ENCODE assay signal across 21 cellular contexts in genomic region chr12:82803201-82803600, GRCh38.
DNase-seq lines count a peak whose midpoint lies in the region; FAIRE-seq and TF ChIP-seq lines count a peak whose summit lies in the region.
"Had no signal": no experiment of that assay in that cellular context is flagged by ENCODE, and none has a peak within 500 bp of the region (broad histone marks: within the 10 kb centered on the region; RNA-seq: fewer than 3 reads in every experiment).

No MANE protein-coding gene starts in this region.

- H3K27ac ChIP-seq in C4-2B (peak overlapping the region; percentile 16; the same call in 1 of the 2 replicates), HEK293 (ENCODE audit: extremely low read depth, low read depth, low read length) (no peak overlapping the region), keratinocyte (ENCODE audit: control insufficient read depth, insufficient read depth, low read length) (no peak overlapping the region), hepatocyte (no peak overlapping the region), breast epithelium (no peak overlapping the region)
- H3K27ac ChIP-seq: BLaER1, Peyer's patch, SK-N-MC had no signal

- no peak overlapping the region for H3K4me3 ChIP-seq in HEK293 (ENCODE audit: low read depth, low read length)
- H3K4me3 ChIP-seq in keratinocyte (ENCODE audit: control insufficient read depth in 2 of 3, extremely low read depth in 1 of 3, insufficient read depth in 2 of 3, low read depth in 1 of 3, low read length in 3 of 3) = no peak overlapping the region
- no peak overlapping the region for H3K4me3 ChIP-seq in hepatocyte
- H3K4me3 ChIP-seq in breast epithelium = no peak overlapping the region
- H3K4me3 ChIP-seq: BLaER1, Peyer's patch, SK-N-MC had no signal

- TF ChIP-seq POLR2A in breast epithelium (IDR thresholded peaks at IDR 0.05) = no peak

- TF ChIP-seq CTCF in C4-2B (conservative IDR thresholded peaks at IDR 0.05) = no peak
- no peak for TF ChIP-seq CTCF in HEK293 (tag by site-specific recombination; IDR thresholded peaks at IDR 0.05)
- no peak for TF ChIP-seq CTCF in keratinocyte (optimal IDR thresholded peaks at IDR 0.05 in 1 of 3, IDR thresholded peaks at IDR 0.05 in 1 of 3, conservative IDR thresholded peaks at IDR 0.05 in 1 of 3; ENCODE audit: extremely low read depth in 1 of 3, insufficient read depth in 2 of 3, low read length in 3 of 3)
- TF ChIP-seq CTCF in hepatocyte (IDR thresholded peaks at IDR 0.05; ENCODE audit: poor library complexity) = no peak
- TF ChIP-seq CTCF in breast epithelium (IDR thresholded peaks at IDR 0.05) = no peak

- FAIRE-seq in keratinocyte (lab: Jason Lieb, UNC) = no peak
- FAIRE-seq: GM12891, HepG2 had no signal

- H3K4me1 ChIP-seq in HEK293 (ENCODE audit: control insufficient read depth, insufficient read depth, low read length) (no peaks in the 10 kb centered on the region), keratinocyte (ENCODE audit: control insufficient read depth, extremely low read depth, insufficient read depth, low read length) (peaks cover 18% of the 10 kb centered on the region), hepatocyte (ENCODE audit: insufficient read depth) (no peaks in the 10 kb centered on the region), breast epithelium (no peaks in the 10 kb centered on the region)
- H3K4me1 ChIP-seq: BLaER1, Peyer's patch had no signal

- in situ Hi-C loops in SK-MEL-5 (cut with HindIII; ENCODE audit: low pct_unique_long_range_greater_than_20kb, low sequenced_read_pairs) = no loop called here

- WGBS in hepatocyte (ENCODE audit: low lambda C conversion rate, missing lambda C conversion rate) = 79% methylated on average over 3 of the region's 3 CpGs

- intact Hi-C loops in breast epithelium (cut with DNase I; ENCODE audit: low total_unique reads) = no loop called here

- H3K9me2 ChIP-seq in hepatocyte (replicated peaks; ENCODE audit: insufficient read depth) = no peaks in the 10 kb centered on the region

- H3K27me3 ChIP-seq in keratinocyte (ENCODE audit: control insufficient read depth, extremely low read depth, insufficient read depth, low read length) (no peaks in the 10 kb centered on the region), hepatocyte (no peaks in the 10 kb centered on the region), breast epithelium (no peaks in the 10 kb centered on the region)
- H3K27me3 ChIP-seq: BLaER1, Peyer's patch had no signal

- no peaks in the 10 kb centered on the region for H3K36me3 ChIP-seq in HEK293 (ENCODE audit: control insufficient read depth in 2 of 2, insufficient read depth in 1 of 2, low read length in 2 of 2)
- H3K36me3 ChIP-seq in keratinocyte (ENCODE audit: control insufficient read depth in 2 of 2, extremely low read depth in 1 of 2, insufficient read depth in 2 of 2, low read length in 2 of 2) = no peaks in the 10 kb centered on the region
- H3K36me3 ChIP-seq in hepatocyte (replicated peaks; ENCODE audit: insufficient read depth, low read depth) = no peaks in the 10 kb centered on the region
- H3K36me3 ChIP-seq in breast epithelium = no peaks in the 10 kb centered on the region
- H3K36me3 ChIP-seq: BLaER1, Peyer's patch had no signal

- H3K4me2 ChIP-seq in keratinocyte (ENCODE audit: control insufficient read depth, extremely low read depth, insufficient read depth, low read depth, low read length) = no peak overlapping the region
- no peak overlapping the region for H3K4me2 ChIP-seq in hepatocyte
- H3K4me2 ChIP-seq: BLaER1 had no signal

- no peaks in the 10 kb centered on the region for H4K20me1 ChIP-seq in keratinocyte (ENCODE audit: control insufficient read depth, extremely low read depth, insufficient read depth, low read length)
- H4K20me1 ChIP-seq in hepatocyte (ENCODE audit: insufficient read depth, poor library complexity, severe bottlenecking) = no peaks in the 10 kb centered on the region
- H4K20me1 ChIP-seq: BLaER1 had no signal

- H2AFZ ChIP-seq in keratinocyte (ENCODE audit: control insufficient read depth, low read length) = peak overlapping the region; percentile 3
- H2AFZ ChIP-seq in hepatocyte = no peak overlapping the region

- dilution Hi-C loops in keratinocyte (cut with MboI; ENCODE audit: extremely low pct_ligation_motif_present, low sequenced_read_pairs) = no loop called here

- no peaks in the 10 kb centered on the region for H3K9me1 ChIP-seq in keratinocyte (ENCODE audit: control insufficient read depth, extremely low read depth, insufficient read depth, low read length)

- H3K79me2 ChIP-seq in keratinocyte (ENCODE audit: control insufficient read depth, insufficient read depth, low read length) (no peaks in the 10 kb centered on the region), hepatocyte (no peaks in the 10 kb centered on the region)

- DNase-seq in SK-MEL-5 (ENCODE audit: low read depth, low spot score) (peak; percentile 58), keratinocyte (ENCODE audit: low read depth, low spot score) (no peak), SKM-1 (lab: John Stamatoyannopoulos, UW; ENCODE audit: unreplicated experiment) (no peak), hepatocyte (ENCODE audit: low spot score) (no peak), DMS53 (lab: John Stamatoyannopoulos, UW) (no peak), breast epithelium (ENCODE audit: low spot score in 2 of 2) (no peak)
- DNase-seq: CD8-positive, alpha-beta T cell; GOT3; KBM-7; NCI-H1105; NCI-H2081; NCI-H2227 treated with DMSO at 0.1 percent for 48 hours; NCI-H524 treated with DMSO at 0.1 percent for 48 hours; Peyer's patch; Right ventricle myocardium superior had no signal

- POLR2A ChIA-PET in HEK293 (lab: Yijun Ruan, JAX) = no interaction called here

- CTCF ChIA-PET in HEK293 (lab: Yijun Ruan, JAX) = no interaction called here

- no peak overlapping the region for H3K9ac ChIP-seq in keratinocyte (ENCODE audit: control insufficient read depth, extremely low read depth, insufficient read depth, low read length)
- H3K9ac ChIP-seq: BLaER1 had no signal

- H3K9me3 ChIP-seq in HEK293 (ENCODE audit: control insufficient read depth, insufficient read depth, low read depth, low read length) (no peaks in the 10 kb centered on the region), keratinocyte (ENCODE audit: control insufficient read depth, low read depth, low read length) (no peaks in the 10 kb centered on the region), hepatocyte (ENCODE audit: low read depth) (no peaks in the 10 kb centered on the region), breast epithelium (no peaks in the 10 kb centered on the region)
- H3K9me3 ChIP-seq: Peyer's patch had no signal

TF ChIP-seq in HEK293, 187 proteins besides CTCF, POLR2A, EP300 and RAD21:
- no peak for TF ChIP-seq YY2 (tag by site-specific recombination; IDR thresholded peaks at IDR 0.05)
- TF ChIP-seq SP3 (tag by site-specific recombination; IDR thresholded peaks at IDR 0.05) = no peak
- 0 out of 2 replicates have a peak, but pooled peaks have one; percentile 32 for TF ChIP-seq ZNF10 (tag by site-specific recombination; IDR thresholded peaks at IDR 0.05)
- no peak for TF ChIP-seq ZBTB44 (tag by site-specific recombination; IDR thresholded peaks at IDR 0.05)
